Comparison of ENCODE assay signal across 5 cellular contexts in the genomic region with DNA sequence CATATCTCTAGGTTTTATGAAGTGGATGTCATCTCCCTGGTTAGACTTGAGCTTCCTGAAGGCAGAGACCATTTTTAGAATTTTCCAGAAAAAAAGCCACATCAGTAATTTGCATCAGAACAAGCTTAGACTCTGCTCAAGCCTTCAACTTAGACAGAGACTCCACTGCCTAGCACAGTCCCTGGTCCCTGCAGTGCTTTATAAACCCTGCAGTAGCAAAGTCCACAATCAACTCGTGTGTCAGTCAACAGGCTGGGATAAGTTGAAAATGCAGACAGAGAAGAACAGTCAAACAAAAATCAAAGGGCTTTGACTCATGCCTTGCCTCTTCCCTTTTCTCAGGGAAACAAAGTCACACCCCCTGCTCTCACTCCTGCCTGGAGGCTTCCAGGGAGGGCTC. TPM values are rescaled to one million over a fixed set of nuclear protein-coding genes. Genes with fewer than 3 reads are reported as not detected.
"Had no signal": no experiment of that assay in that cellular context is flagged by ENCODE, and none has a peak within 500 bp of the region (broad histone marks: within the 10 kb centered on the region; RNA-seq: fewer than 3 reads in every experiment).

No MANE protein-coding gene starts in this region.

RNA-seq across cellular contexts. Expression of gene CEACAM3, which starts 7.9 kb away (rescaled TPM):
- total RNA-seq: HT-29, HT1080, IMR-90, K562 had no signal
- polyA plus RNA-seq: IgD-negative memory B cell, IMR-90, K562 had no signal

RNA-seq across cellular contexts. Expression of gene CEACAM6, which starts 33.2 kb away (rescaled TPM):
- total RNA-seq: HT1080, IMR-90 had no signal
- polyA plus RNA-seq: IgD-negative memory B cell, IMR-90, K562 had no signal

RNA-seq across cellular contexts. Expression of gene LYPD4, which starts 56.0 kb away (rescaled TPM):
- total RNA-seq: HT-29, HT1080, IMR-90, K562 had no signal
- polyA plus RNA-seq: IgD-negative memory B cell, IMR-90 had no signal

RNA-seq across cellular contexts. Expression of gene DMRTC2, which starts 56.3 kb away (rescaled TPM):
- total RNA-seq: HT-29, HT1080, IMR-90, K562 had no signal
- polyA plus RNA-seq: IgD-negative memory B cell, IMR-90 had no signal
